ENCODE assay signal across 13 cellular contexts in genomic region chr10:3538291-3538849, GRCh38.
DNase-seq lines count a peak whose midpoint lies in the region; ATAC-seq and TF ChIP-seq lines count a peak whose summit lies in the region.
"Had no signal": no experiment of that assay in that cellular context is flagged by ENCODE, and none has a peak within 500 bp of the region (broad histone marks: within the 10 kb centered on the region; RNA-seq: fewer than 3 reads in every experiment).

No MANE protein-coding gene starts in this region.

- DNase-seq in Caco-2, result peak in 1 of 2 experiments; percentile 25
- peak; percentile 59 for DNase-seq in NCI-H2029 (lab: John Stamatoyannopoulos, UW)
- no peak for DNase-seq in colonic mucosa
- DNase-seq in nephron progenitor cell, result no peak
- no peak for DNase-seq in NCI-H446 treated with DMSO at 0.1 percent for 48 hours (lab: John Stamatoyannopoulos, UW)
- DNase-seq in WERI-Rb-1, result no peak
- no peak for DNase-seq in SJCRH30
- DNase-seq: T-helper 1 cell had no signal

- H3K4me1 Mint-ChIP-seq in Caco-2 (ENCODE audit: low read depth, unreplicated experiment), result peaks cover 20% of the 10 kb centered on the region
- H3K4me1 Mint-ChIP-seq in nephron progenitor cell, result peaks cover 25% of the 10 kb centered on the region

- peaks cover 21% of the 10 kb centered on the region for H3K4me1 ChIP-seq in Caco-2
- H3K4me1 ChIP-seq in colonic mucosa, result no peaks in the 10 kb centered on the region
- no peaks in the 10 kb centered on the region for H3K4me1 ChIP-seq in SJCRH30
- H3K4me1 ChIP-seq: foreskin keratinocyte, prostate gland, uterus had no signal

- H3K36me3 ChIP-seq in Caco-2 (ENCODE audit: control insufficient read depth, insufficient read depth, low read length) (no peaks in the 10 kb centered on the region), colonic mucosa (no peaks in the 10 kb centered on the region), WERI-Rb-1 (no peaks in the 10 kb centered on the region), SJCRH30 (no peaks in the 10 kb centered on the region)
- H3K36me3 ChIP-seq: prostate gland, uterus had no signal

- intact Hi-C loops in Caco-2 (cut with micrococcal nuclease; ENCODE audit: unreplicated experiment), result no loop called here
- intact Hi-C loops in colonic mucosa (cut with DNase I), result no loop called here

- H3K27ac Mint-ChIP-seq in Caco-2 (ENCODE audit: unreplicated experiment), result peak overlapping the region; percentile 75
- peak overlapping the region; percentile 77 for H3K27ac Mint-ChIP-seq in nephron progenitor cell

- no peaks in the 10 kb centered on the region for H3K9me3 Mint-ChIP-seq in Caco-2 (ENCODE audit: unreplicated experiment)
- no peaks in the 10 kb centered on the region for H3K9me3 Mint-ChIP-seq in nephron progenitor cell

- H3K9me3 ChIP-seq in Caco-2 (no peaks in the 10 kb centered on the region), colonic mucosa (no peaks in the 10 kb centered on the region), WERI-Rb-1 (ENCODE audit: severe bottlenecking) (no peaks in the 10 kb centered on the region), SJCRH30 (replicated peaks) (no peaks in the 10 kb centered on the region)
- H3K9me3 ChIP-seq: prostate gland, uterus had no signal

- H3K27me3 ChIP-seq in Caco-2 (replicated peaks; ENCODE audit: control insufficient read depth, insufficient read depth, low read length), result no peaks in the 10 kb centered on the region
- H3K27me3 ChIP-seq in colonic mucosa, result no peaks in the 10 kb centered on the region
- no peaks in the 10 kb centered on the region for H3K27me3 ChIP-seq in WERI-Rb-1 (ENCODE audit: insufficient read depth, low read depth, severe bottlenecking)
- no peaks in the 10 kb centered on the region for H3K27me3 ChIP-seq in SJCRH30
- H3K27me3 ChIP-seq: foreskin keratinocyte, uterus had no signal

- H3K4me3 Mint-ChIP-seq in Caco-2 (ENCODE audit: unreplicated experiment) (peak overlapping the region; percentile 56), nephron progenitor cell (no peak overlapping the region)

- no peak overlapping the region for H3K9ac ChIP-seq in colonic mucosa (ENCODE audit: low read depth in 2 of 2, low read length in 2 of 2)

- ATAC-seq in HG02642 (IDR thresholded peaks at IDR 0.05; ENCODE audit: poor library complexity, unreplicated experiment), result no peak
- ATAC-seq: HepG2 had no signal

- H3K4me3 ChIP-seq in Caco-2 (ENCODE audit: low read depth, low read length) (no peak overlapping the region), colonic mucosa (no peak overlapping the region), WERI-Rb-1 (ENCODE audit: low read depth, low read length) (no peak overlapping the region), SJCRH30 (no peak overlapping the region)
- H3K4me3 ChIP-seq: prostate gland, uterus had no signal

- peak overlapping the region; percentile 51 for H3K27ac ChIP-seq in colonic mucosa
- no peak overlapping the region for H3K27ac ChIP-seq in WERI-Rb-1
- no peak overlapping the region for H3K27ac ChIP-seq in SJCRH30
- H3K27ac ChIP-seq: prostate gland, uterus had no signal

- BruUV-seq in Caco-2 (replicated peaks; lab: Mats Ljungman, UMichigan), result no TSS peak

- H3K36me3 Mint-ChIP-seq in Caco-2 (ENCODE audit: insufficient read depth, unreplicated experiment), result no peaks in the 10 kb centered on the region
- no peaks in the 10 kb centered on the region for H3K36me3 Mint-ChIP-seq in nephron progenitor cell (ENCODE audit: low read depth)

- H3K27me3 Mint-ChIP-seq in Caco-2 (ENCODE audit: insufficient read depth, unreplicated experiment), result no peaks in the 10 kb centered on the region
- peaks cover 9% of the 10 kb centered on the region for H3K27me3 Mint-ChIP-seq in nephron progenitor cell (ENCODE audit: low read depth, poor library complexity)

- POLR2A ChIA-PET in Caco-2 (lab: Charles Lee), result no interaction called here

- TF ChIP-seq CTCF in Caco-2 (IDR thresholded peaks at IDR 0.05; ENCODE audit: insufficient read depth in 1 of 2, low read depth in 1 of 2, low read length in 1 of 2, severe bottlenecking in 1 of 2, unreplicated experiment in 1 of 2) (no peak), colonic mucosa (IDR thresholded peaks at IDR 0.05) (no peak), nephron progenitor cell (IDR thresholded peaks at IDR 0.05) (no peak), WERI-Rb-1 (IDR thresholded peaks at IDR 0.05; ENCODE audit: low read depth, low read length) (no peak)

- CTCF ChIA-PET in Caco-2 (lab: Charles Lee), result no interaction called here
